8 cellular contexts compared by ENCODE assay signal in the genomic region with DNA sequence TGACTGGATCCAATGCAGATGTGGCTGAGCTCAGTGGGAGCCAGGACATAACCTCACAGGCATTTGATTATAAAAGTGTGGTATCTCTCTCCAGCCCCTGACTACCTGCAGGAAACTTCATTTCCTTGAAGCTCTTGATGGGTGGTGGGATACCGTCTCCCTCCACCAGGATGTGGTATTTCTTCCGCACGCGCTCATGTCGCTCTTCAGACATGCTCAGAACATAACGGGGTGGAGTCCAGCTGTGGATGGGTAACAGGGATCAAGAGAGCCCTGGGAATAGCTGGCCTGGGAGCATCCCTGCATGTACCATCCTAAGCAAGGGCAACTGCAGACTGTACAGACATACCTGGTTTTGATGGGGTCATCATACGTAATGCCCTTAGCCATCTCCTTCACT. TPM values are rescaled to one million over a fixed set of nuclear protein-coding genes. Genes with fewer than 3 reads are reported as not detected.
DNase-seq lines count a peak whose midpoint lies in the region; ATAC-seq and TF ChIP-seq lines count a peak whose summit lies in the region.

No MANE protein-coding gene starts in this region.

- H3K36me3 ChIP-seq in GM23338 (ENCODE audit: insufficient read depth) (peaks cover 18% of the 10 kb centered on the region), SJCRH30 (peaks cover 46% of the 10 kb centered on the region), esophagus muscularis mucosa (peaks cover 51 to 66% (median 65%) of the 10 kb centered on the region in 4 donors), sigmoid colon (peaks cover 33 to 69% (median 59%) of the 10 kb centered on the region in 4 donors), body of pancreas (replicated peaks in 1 of 2; ENCODE audit: insufficient read depth in 1 of 2, low read depth in 2 of 2) (peaks cover 23 to 27% of the 10 kb centered on the region in 2 donors)

- H3K9me2 ChIP-seq in GM23338 (ENCODE audit: insufficient read depth), result no peaks in the 10 kb centered on the region

- intact Hi-C loops in esophagus muscularis mucosa (cut with DNase I) (loop anchor here (5.0 kb wide), 1 partner anchor 37 kb away; a partner anchor contains a TSS), sigmoid colon (cut with DNase I) (loop anchor here (10.0 kb wide), 1 partner anchor 201 kb away; a partner anchor contains a TSS), body of pancreas (cut with DNase I) (no loop called here)

- ATAC-seq in GM23338 (no peak), body of pancreas (no peak), HG03342 (IDR thresholded peaks at IDR 0.05; ENCODE audit: unreplicated experiment) (no peak)

- H3K9me3 Mint-ChIP-seq in GM23338, result no peaks in the 10 kb centered on the region; the same call in 2 of the 3 replicates

- H3K4me1 Mint-ChIP-seq in GM23338, result peaks cover 12% of the 10 kb centered on the region

- peaks cover 18% of the 10 kb centered on the region for H3K27me3 Mint-ChIP-seq in GM23338 (ENCODE audit: insufficient read depth, low read depth, poor library complexity)

- no peak for TF ChIP-seq CTCF in GM23338 (conservative IDR thresholded peaks at IDR 0.05; ENCODE audit: low read depth in 2 of 2)
- TF ChIP-seq CTCF in esophagus muscularis mucosa (IDR thresholded peaks at IDR 0.05), result no peak
- no peak for TF ChIP-seq CTCF in sigmoid colon (IDR thresholded peaks at IDR 0.05)
- no peak for TF ChIP-seq CTCF in body of pancreas (IDR thresholded peaks at IDR 0.05)

- H3K4me1 ChIP-seq in GM23338 (ENCODE audit: insufficient read depth) (peaks cover under 1% of the 10 kb centered on the region; the same call in 1 of the 2 replicates), SJCRH30 (peaks cover 9% of the 10 kb centered on the region), esophagus muscularis mucosa (peaks cover 17 to 49% (median 32%) of the 10 kb centered on the region in 4 donors), sigmoid colon (peaks cover 0 to 35% (median 16%) of the 10 kb centered on the region in 4 donors), body of pancreas (peaks cover 27% of the 10 kb centered on the region)

- 91% methylated on average over 6 of the region's 7 CpGs for WGBS in esophagus muscularis mucosa
- WGBS in sigmoid colon, 2 donors, result 86 to 89% methylated on average over 7 of the region's 7 CpGs
- 76 to 86% methylated on average over 7 of the region's 7 CpGs for WGBS in body of pancreas, 2 donors

- H3K27me3 ChIP-seq in GM23338 (ENCODE audit: insufficient read depth) (no peaks in the 10 kb centered on the region), SJCRH30 (no peaks in the 10 kb centered on the region), esophagus muscularis mucosa (no peaks in the 10 kb centered on the region), sigmoid colon (no peaks in the 10 kb centered on the region), body of pancreas (no peaks in the 10 kb centered on the region)

- peak overlapping the region; percentile 91 for H3K4me3 Mint-ChIP-seq in GM23338

- H3K27ac Mint-ChIP-seq in GM23338, result no peak overlapping the region

- no peaks in the 10 kb centered on the region for H4K20me1 ChIP-seq in GM23338 (replicated peaks; ENCODE audit: insufficient read depth)

- H3F3A ChIP-seq in GM23338 (replicated peaks; ENCODE audit: low read depth), result peaks cover 17% of the 10 kb centered on the region

- no peak overlapping the region for H2AFZ ChIP-seq in GM23338

- H3K4me3 ChIP-seq in GM23338, result peak overlapping the region; percentile 89
- H3K4me3 ChIP-seq in SJCRH30, result peak overlapping the region; percentile 74; the same call in 1 of the 2 replicates
- H3K4me3 ChIP-seq in esophagus muscularis mucosa, result peak overlapping the region; percentile 79 to 98 (median 94)
- H3K4me3 ChIP-seq in sigmoid colon, result peak overlapping the region in 3 of 4 donors; percentile 64 to 87 (median 82)
- no peak overlapping the region for H3K4me3 ChIP-seq in body of pancreas

- no peak for DNase-seq in GM23338 (ENCODE audit: low spot score)
- no peak for DNase-seq in SJCRH30
- no peak for DNase-seq in esophagus muscularis mucosa (ENCODE audit: extremely low spot score)
- no peak for DNase-seq in sigmoid colon
- DNase-seq in NCI-H2171 (lab: John Stamatoyannopoulos, UW), result no peak
- no peak for DNase-seq in body of pancreas
- DNase-seq in hypothalamus (lab: John Stamatoyannopoulos, UW), result no peak

- TF ChIP-seq EP300 in esophagus muscularis mucosa (IDR thresholded peaks at IDR 0.05) (no peak), sigmoid colon (IDR thresholded peaks at IDR 0.05) (no peak)

- peaks cover 75% of the 10 kb centered on the region for H3K36me3 Mint-ChIP-seq in GM23338 (ENCODE audit: low read depth)

- H3K9me3 ChIP-seq in SJCRH30 (replicated peaks), result no peaks in the 10 kb centered on the region
- H3K9me3 ChIP-seq in esophagus muscularis mucosa, result no peaks in the 10 kb centered on the region
- H3K9me3 ChIP-seq in sigmoid colon, result no peaks in the 10 kb centered on the region
- no peaks in the 10 kb centered on the region for H3K9me3 ChIP-seq in body of pancreas

- TF ChIP-seq POLR2A in esophagus muscularis mucosa (IDR thresholded peaks at IDR 0.05; ENCODE audit: low read depth), result no peak
- TF ChIP-seq POLR2A in sigmoid colon (IDR thresholded peaks at IDR 0.05), result no peak
- no peak for TF ChIP-seq POLR2A in body of pancreas (IDR thresholded peaks at IDR 0.05)

- H3K4me2 ChIP-seq in GM23338, result peak overlapping the region; percentile 98

- H3K27ac ChIP-seq in GM23338 (ENCODE audit: low read depth) (no peak overlapping the region), SJCRH30 (no peak overlapping the region), esophagus muscularis mucosa (replicated peaks in 1 of 4) (no peak overlapping the region), sigmoid colon (no peak overlapping the region), body of pancreas (no peak overlapping the region)

- H3K79me2 ChIP-seq in GM23338 (replicated peaks; ENCODE audit: insufficient read depth), result peaks cover 16% of the 10 kb centered on the region

TF ChIP-seq in GM23338, 12 proteins besides CTCF, POLR2A, EP300 and RAD21 (continues in another document):
- TF ChIP-seq, protein P1, sequence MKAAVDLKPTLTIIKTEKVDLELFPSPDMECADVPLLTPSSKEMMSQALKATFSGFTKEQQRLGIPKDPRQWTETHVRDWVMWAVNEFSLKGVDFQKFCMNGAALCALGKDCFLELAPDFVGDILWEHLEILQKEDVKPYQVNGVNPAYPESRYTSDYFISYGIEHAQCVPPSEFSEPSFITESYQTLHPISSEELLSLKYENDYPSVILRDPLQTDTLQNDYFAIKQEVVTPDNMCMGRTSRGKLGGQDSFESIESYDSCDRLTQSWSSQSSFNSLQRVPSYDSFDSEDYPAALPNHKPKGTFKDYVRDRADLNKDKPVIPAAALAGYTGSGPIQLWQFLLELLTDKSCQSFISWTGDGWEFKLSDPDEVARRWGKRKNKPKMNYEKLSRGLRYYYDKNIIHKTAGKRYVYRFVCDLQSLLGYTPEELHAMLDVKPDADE (IDR thresholded peaks at IDR 0.05), result no peak
- no peak for TF ChIP-seq NANOG (IDR thresholded peaks at IDR 0.05; ENCODE audit: borderline replicate concordance)
- TF ChIP-seq CREB1 (CRISPR knock-in tag; IDR thresholded peaks at IDR 0.05; ENCODE audit: low read depth), result no peak
- no peak for TF ChIP-seq EZH2phosphoT487 (IDR thresholded peaks at IDR 0.05; ENCODE audit: unreplicated experiment)

RNA-seq across cellular contexts. Expression of a gene that starts 1.2 kb away (rescaled TPM):
- 115 and 139 TPM in 2 replicates for total RNA-seq in GM23338 (2014; rRNA removed; shearing (Covaris generic))
- polyA plus RNA-seq in GM23338 (2016; fragmentation: Nextera tagmentation; extraction: Ambion mirVana), result 67.1 and 73.4 TPM in 2 replicates
- 68.5 and 76.8 TPM in 2 replicates for total RNA-seq in SJCRH30 (2014; rRNA removed; shearing (Covaris generic))
- 10 to 100 TPM; 58.1 to 92.1 (median 66.0) TPM for total RNA-seq in esophagus muscularis mucosa
- total RNA-seq in sigmoid colon, result 10 to 100 TPM; 47.8 to 55.1 (median 51.6) TPM
- 10 to 100 TPM; 69.7 to 78.4 (median 72.6) TPM for polyA plus RNA-seq in sigmoid colon
- 100 to 1,000 TPM in 1 of 2 donors, 10 to 100 TPM in 1; 86.1 to 115 TPM for total RNA-seq in body of pancreas

RNA-seq across cellular contexts. Expression of a gene that starts 6.0 kb away (rescaled TPM):
- 4.9 and 11.1 TPM in 2 replicates for total RNA-seq in GM23338 (2014; rRNA removed; shearing (Covaris generic))
- polyA plus RNA-seq in GM23338 (2016; fragmentation: Nextera tagmentation; extraction: Ambion mirVana) (2.2 and 2.8 TPM in 2 replicates), sigmoid colon (10 to 100 TPM in 1 of 3 donors, 1 to 10 TPM in 2; 3.0 to 20.2 (median 7.2) TPM)
- 3.0 and 6.2 TPM in 2 replicates for total RNA-seq in SJCRH30 (2014; rRNA removed; shearing (Covaris generic))
- total RNA-seq in esophagus muscularis mucosa (10 to 100 TPM in 1 of 4 donors, 1 to 10 TPM in 3; 6.7 to 15.2 (median 7.5) TPM), sigmoid colon (1 to 10 TPM; 4.6 to 8.0 (median 6.5) TPM), body of pancreas (1 to 10 TPM; 3.3 to 5.4 TPM)

RNA-seq across cellular contexts. Expression of a gene that starts 18.2 kb away (rescaled TPM):
- 73.0 and 94.7 TPM in 2 replicates for total RNA-seq in GM23338 (2014; rRNA removed; shearing (Covaris generic))
- polyA plus RNA-seq in GM23338 (2016; fragmentation: Nextera tagmentation; extraction: Ambion mirVana) (128 TPM in 2 replicates), sigmoid colon (10 to 100 TPM in 2 of 3 donors, 1 to 10 TPM in 1; 7.2 to 58.5 (median 14.4) TPM)
- total RNA-seq in SJCRH30 (2014; rRNA removed; shearing (Covaris generic)), result 58.4 and 68.5 TPM in 2 replicates
- total RNA-seq in esophagus muscularis mucosa (1,000 to 10,000 TPM in 1 of 4 donors, 100 to 1,000 TPM in 3; 316 to 1,085 (median 575) TPM), sigmoid colon (100 to 1,000 TPM; 274 to 923 (median 482) TPM), body of pancreas (10 to 100 TPM in 1 of 2 donors, 1 to 10 TPM in 1; 7.3 to 15.8 TPM)

RNA-seq across cellular contexts. Expression of a gene that starts 38.8 kb away (rescaled TPM):
- total RNA-seq in GM23338 (2014; rRNA removed; shearing (Covaris generic)), result 46.9 and 58.6 TPM in 2 replicates
- polyA plus RNA-seq in GM23338 (2016; fragmentation: Nextera tagmentation; extraction: Ambion mirVana) (44.4 and 46.1 TPM in 2 replicates), sigmoid colon (10 to 100 TPM in 2 of 3 donors, 1 to 10 TPM in 1; 9.0 to 87.4 (median 10.2) TPM)
- total RNA-seq in SJCRH30 (2014; rRNA removed; shearing (Covaris generic)), result 30.8 and 33.8 TPM in 2 replicates
- total RNA-seq in esophagus muscularis mucosa (10 to 100 TPM; 24.4 to 65.6 (median 50.7) TPM), sigmoid colon (10 to 100 TPM; 39.6 to 82.8 (median 43.9) TPM), body of pancreas (100 to 1,000 TPM in 1 of 2 donors, 10 to 100 TPM in 1; 79.9 to 133 TPM)

RNA-seq across cellular contexts. Expression of a gene that starts 42.1 kb away (rescaled TPM):
- 242 and 290 TPM in 2 replicates for total RNA-seq in GM23338 (2014; rRNA removed; shearing (Covaris generic))
- polyA plus RNA-seq in GM23338 (2016; fragmentation: Nextera tagmentation; extraction: Ambion mirVana) (102 and 106 TPM in 2 replicates), sigmoid colon (10 to 100 TPM in 2 of 3 donors, 1 to 10 TPM in 1; 6.0 to 22.2 (median 16.9) TPM)
- 239 and 265 TPM in 2 replicates for total RNA-seq in SJCRH30 (2014; rRNA removed; shearing (Covaris generic))
- total RNA-seq in esophagus muscularis mucosa (100 to 1,000 TPM in 3 of 4 donors, 10 to 100 TPM in 1; 92.2 to 160 (median 130) TPM), sigmoid colon (10 to 100 TPM; 54.8 to 100.0 (median 82.3) TPM), body of pancreas (10 to 100 TPM; 28.0 to 29.0 TPM)

Comparison
In these comparisons a context has a peak if more than half of its experiments do, and no peak if none do; other contexts are left out.
1. H3K4me3 ChIP-seq: peak in GM23338 (single experiment), SJCRH30 (single experiment), esophagus muscularis mucosa (4 of 4) and sigmoid colon (3 of 4); none in body of pancreas (0 of 2).